In the genomic region with DNA sequence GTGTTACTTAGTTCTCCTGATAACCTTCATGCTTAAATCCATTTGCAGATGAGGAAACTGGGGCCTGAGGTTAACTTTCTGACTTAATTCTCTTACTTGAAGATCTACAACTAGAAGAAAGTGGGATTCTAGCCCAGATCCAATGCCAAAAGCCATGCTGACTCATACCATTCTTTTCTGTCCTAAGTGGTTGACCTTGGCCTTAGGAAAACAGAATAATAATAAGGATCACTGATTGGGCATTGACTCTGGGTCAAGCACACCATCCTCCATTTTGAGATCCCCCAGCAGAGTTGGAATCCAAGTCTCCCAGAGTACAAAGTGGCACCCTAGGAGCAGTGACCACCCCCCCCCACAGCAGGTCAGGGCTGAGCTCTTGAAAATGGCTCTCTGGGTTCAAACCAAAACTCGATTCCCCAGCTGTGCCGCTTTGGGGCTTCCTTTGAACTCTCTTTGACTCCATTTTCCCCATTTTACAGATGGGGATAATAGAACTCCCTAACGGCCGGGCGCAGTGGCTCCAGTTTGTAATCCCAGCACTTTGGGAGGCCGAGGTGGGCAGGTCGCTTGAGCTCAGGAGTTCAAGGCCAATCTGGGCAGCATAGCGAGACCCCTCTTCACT, we compare ENCODE assay signal across 12 cellular contexts. TPM values are rescaled to one million over a fixed set of nuclear protein-coding genes. Genes with fewer than 3 reads are reported as not detected.
DNase-seq lines count a peak whose midpoint lies in the region; ATAC-seq and TF ChIP-seq lines count a peak whose summit lies in the region.
"Had no signal": no experiment of that assay in that cellular context is flagged by ENCODE, and none has a peak within 500 bp of the region (broad histone marks: within the 10 kb centered on the region; RNA-seq: fewer than 3 reads in every experiment).

No MANE protein-coding gene starts in this region.

- DNase-seq in activated CD8-positive, alpha-beta memory T cell treated with anti-CD3 and anti-CD28 coated beads for 24 hours: peak; percentile 47
- DNase-seq in activated CD8-positive, alpha-beta memory T cell treated with anti-CD3 and anti-CD28 coated beads, Interleukin-2, amount 50 U/mL, for 4 hours: no peak
- DNase-seq in fibroblast of peridontal ligament (ENCODE audit: extremely low read depth): peak; percentile 92
- DNase-seq in C1 segment of cervical spinal cord (lab: John Stamatoyannopoulos, UW): no peak
- no peak for DNase-seq in nucleus accumbens (lab: John Stamatoyannopoulos, UW)
- DNase-seq: activated B cell treated with CpG ODN at 0.5 μM for 24 hours; activated gamma-delta T cell; NCI-H2107; stimulated activated CD4-positive, alpha-beta T cell treated with anti-CD3 and anti-CD28 coated beads, Interleukin-15, amount 100 ng/mL, for 24 hours had no signal

- TF ChIP-seq CTCF in subcutaneous adipose tissue (IDR thresholded peaks at IDR 0.05; ENCODE audit: low read depth): peak; percentile 56

- ATAC-seq in SK-N-SH treated with all-trans-retinoic acid at 6 μM for 48 hours: peak; percentile 33; the same call in 2 of the 3 replicates
- ATAC-seq in HG02610 (IDR thresholded peaks at IDR 0.05; ENCODE audit: unreplicated experiment): no peak

TF ChIP-seq in SK-N-SH treated with all-trans-retinoic acid at 6 μM for 48 hours, 23 proteins besides CTCF, POLR2A, EP300 and RAD21:
- no peak for TF ChIP-seq CSRNP3 (CRISPR knock-in tag; IDR thresholded peaks at IDR 0.05)
- no peak for TF ChIP-seq SNAI2 (CRISPR knock-in tag; IDR thresholded peaks at IDR 0.05)
- TF ChIP-seq OSR1 (CRISPR knock-in tag; IDR thresholded peaks at IDR 0.05): no peak
- TF ChIP-seq ARNTL (CRISPR knock-in tag; IDR thresholded peaks at IDR 0.05; ENCODE audit: borderline replicate concordance, low read depth): no peak
- TF ChIP-seq ISL1 (CRISPR knock-in tag; IDR thresholded peaks at IDR 0.05): peak; percentile 26
- no peak for TF ChIP-seq PPARA (CRISPR knock-in tag; IDR thresholded peaks at IDR 0.05; ENCODE audit: borderline replicate concordance)
- TF ChIP-seq, protein P1, sequence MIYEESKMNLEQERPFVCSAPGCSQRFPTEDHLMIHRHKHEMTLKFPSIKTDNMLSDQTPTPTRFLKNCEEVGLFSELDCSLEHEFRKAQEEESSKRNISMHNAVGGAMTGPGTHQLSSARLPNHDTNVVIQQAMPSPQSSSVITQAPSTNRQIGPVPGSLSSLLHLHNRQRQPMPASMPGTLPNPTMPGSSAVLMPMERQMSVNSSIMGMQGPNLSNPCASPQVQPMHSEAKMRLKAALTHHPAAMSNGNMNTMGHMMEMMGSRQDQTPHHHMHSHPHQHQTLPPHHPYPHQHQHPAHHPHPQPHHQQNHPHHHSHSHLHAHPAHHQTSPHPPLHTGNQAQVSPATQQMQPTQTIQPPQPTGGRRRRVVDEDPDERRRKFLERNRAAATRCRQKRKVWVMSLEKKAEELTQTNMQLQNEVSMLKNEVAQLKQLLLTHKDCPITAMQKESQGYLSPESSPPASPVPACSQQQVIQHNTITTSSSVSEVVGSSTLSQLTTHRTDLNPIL (CRISPR knock-in tag; IDR thresholded peaks at IDR 0.05; ENCODE audit: low read depth): no peak
- no peak for TF ChIP-seq GLIS3 (CRISPR knock-in tag; IDR thresholded peaks at IDR 0.05)
- TF ChIP-seq TOX (CRISPR knock-in tag; IDR thresholded peaks at IDR 0.05; ENCODE audit: borderline replicate concordance): no peak
- TF ChIP-seq ZNF8 (CRISPR knock-in tag; IDR thresholded peaks at IDR 0.05): no peak
- TF ChIP-seq ZFP3 (CRISPR knock-in tag; IDR thresholded peaks at IDR 0.05): 0 out of 2 replicates have a peak, but pooled peaks have one; percentile 72
- TF ChIP-seq CSDC2 (CRISPR knock-in tag; IDR thresholded peaks at IDR 0.05): 0 out of 2 replicates have a peak, but pooled peaks have one; percentile 60
- TF ChIP-seq RARB (CRISPR knock-in tag; IDR thresholded peaks at IDR 0.05): no peak

RNA-seq across cellular contexts. Expression of gene ZNF217, which starts 12.8 kb away (rescaled TPM):
- 10 to 100 TPM; 29.6 to 62.3 (median 36.7) TPM for total RNA-seq in subcutaneous adipose tissue

Comparison
In these comparisons a context has a peak if more than half of its experiments do, and no peak if none do; other contexts are left out.
1. DNase-seq: peak in activated CD8-positive, alpha-beta memory T cell treated with anti-CD3 and anti-CD28 coated beads for 24 hours (single experiment) and fibroblast of peridontal ligament (single experiment); none in activated CD8-positive, alpha-beta memory T cell treated with anti-CD3 and anti-CD28 coated beads, Interleukin-2, amount 50 U/mL, for 4 hours (single experiment), C1 segment of cervical spinal cord (0 of 14) and nucleus accumbens (0 of 56).